In the genomic region with DNA sequence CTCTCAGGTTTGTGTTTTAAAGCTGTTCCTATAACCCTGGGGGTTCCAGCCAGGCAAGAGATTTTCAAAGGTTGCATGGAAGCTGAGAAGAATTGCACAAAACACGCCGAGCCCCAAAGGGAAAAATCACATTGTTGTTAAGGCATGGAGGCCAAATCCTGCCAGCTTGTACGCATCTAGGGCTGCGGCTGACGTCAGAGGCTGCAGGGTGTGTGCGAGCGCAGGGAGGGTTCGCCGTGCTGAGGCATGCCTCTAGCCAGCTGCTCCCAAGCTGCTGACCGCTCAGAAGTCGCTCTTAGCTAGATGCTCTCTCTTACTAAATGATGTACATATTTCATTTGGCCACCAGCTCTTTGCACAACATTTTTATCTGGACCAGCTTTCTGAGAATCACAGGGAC, we compare ENCODE assay signal across 17 cellular contexts.
DNase-seq lines count a peak whose midpoint lies in the region; ATAC-seq, FAIRE-seq and TF ChIP-seq lines count a peak whose summit lies in the region.
"Had no signal": no experiment of that assay in that cellular context is flagged by ENCODE, and none has a peak within 500 bp of the region (broad histone marks: within the 10 kb centered on the region; RNA-seq: fewer than 3 reads in every experiment).

No MANE protein-coding gene starts in this region.

- H2BK15ac ChIP-seq in H1 (ENCODE audit: low read length): no peak overlapping the region

- no peak for TF ChIP-seq POLR2A in H1 (IDR thresholded peaks at IDR 0.05; ENCODE audit: control extremely low read depth in 1 of 2, low read depth in 2 of 2, low read length in 2 of 2)

- no peak overlapping the region for H2BK20ac ChIP-seq in H1 (ENCODE audit: low read length)

- H3K4me2 ChIP-seq in H1 (ENCODE audit: insufficient read depth in 1 of 2, low read depth in 2 of 2, low read length in 2 of 2) (no peak overlapping the region), keratinocyte (ENCODE audit: control insufficient read depth, extremely low read depth, insufficient read depth, low read depth, low read length) (peak overlapping the region; percentile 85)

- H2BK5ac ChIP-seq in H1 (ENCODE audit: low read depth, low read length): no peak overlapping the region

- ATAC-seq in GM18520 (IDR thresholded peaks at IDR 0.05; ENCODE audit: unreplicated experiment): no peak

- no peak overlapping the region for H3K27ac ChIP-seq in H1 (ENCODE audit: low read depth, low read length)
- H3K27ac ChIP-seq in keratinocyte (ENCODE audit: control insufficient read depth, insufficient read depth, low read length): peak overlapping the region; percentile 78
- H3K27ac ChIP-seq in thymus (ENCODE audit: low read depth): peak overlapping the region; percentile 5

- no peak for TF ChIP-seq RAD21 in H1 (IDR thresholded peaks at IDR 0.05 in 1 of 2, conservative IDR thresholded peaks at IDR 0.05 in 1 of 2; ENCODE audit: low read depth in 2 of 2, low read length in 2 of 2)

- no peaks in the 10 kb centered on the region for H3K36me3 ChIP-seq in H1 (ENCODE audit: control insufficient read depth in 2 of 4, insufficient read depth in 4 of 4, low read length in 3 of 4)
- H3K36me3 ChIP-seq in keratinocyte (ENCODE audit: control insufficient read depth in 2 of 2, extremely low read depth in 1 of 2, insufficient read depth in 2 of 2, low read length in 2 of 2): no peaks in the 10 kb centered on the region
- no peaks in the 10 kb centered on the region for H3K36me3 ChIP-seq in thymus (ENCODE audit: control insufficient read depth, insufficient read depth)

- H3K4ac ChIP-seq in H1 (replicated peaks; ENCODE audit: insufficient read length, low read depth, low read length): no peak overlapping the region

- H3K4me1 ChIP-seq in H1 (replicated peaks in 1 of 4; ENCODE audit: control insufficient read depth in 3 of 4, insufficient read depth in 4 of 4, low read length in 3 of 4) (no peaks in the 10 kb centered on the region), keratinocyte (ENCODE audit: control insufficient read depth, extremely low read depth, insufficient read depth, low read length) (peaks cover 17% of the 10 kb centered on the region), thymus (ENCODE audit: control insufficient read depth, insufficient read depth, low read length) (no peaks in the 10 kb centered on the region)

- H3K9me1 ChIP-seq in keratinocyte (ENCODE audit: control insufficient read depth, extremely low read depth, insufficient read depth, low read length): no peaks in the 10 kb centered on the region

- peak; percentile 60 for DNase-seq in LHCN-M2 (ENCODE audit: low read depth)
- DNase-seq in H1 (ENCODE audit: low read depth in 1 of 2, low spot score in 2 of 2): no peak
- peak; percentile 41 for DNase-seq in keratinocyte (ENCODE audit: low read depth, low spot score)
- no peak for DNase-seq in NCI-H2107 treated with DMSO at 0.1 percent for 48 hours (lab: John Stamatoyannopoulos, UW; ENCODE audit: unreplicated experiment)
- DNase-seq in nephron progenitor cell: no peak
- DNase-seq: activated T-cell treated with anti-CD3 and anti-CD28 coated beads, Interleukin-2, amount 50 U/mL, for 1 hour; CD4-positive, alpha-beta T cell; GDM1; NCI-H1092; NCI-H524 treated with DMSO at 0.1 percent for 48 hours; RPMI8226; stimulated activated naive CD4-positive, alpha-beta T cell had no signal

- no peaks in the 10 kb centered on the region for H3K36me3 Mint-ChIP-seq in nephron progenitor cell (ENCODE audit: low read depth)

- dilution Hi-C loops in keratinocyte (cut with MboI; ENCODE audit: extremely low pct_ligation_motif_present, low sequenced_read_pairs): no loop called here

- H3K4me1 Mint-ChIP-seq in nephron progenitor cell: peaks cover 4% of the 10 kb centered on the region

- no peak overlapping the region for H4K8ac ChIP-seq in H1 (ENCODE audit: extremely low read depth, insufficient read depth, low read length)

- H3K14ac ChIP-seq in H1 (ENCODE audit: insufficient read length): no peak overlapping the region

- H3K18ac ChIP-seq in H1 (ENCODE audit: extremely low read depth, low read length): no peak overlapping the region

- H3K9ac ChIP-seq in H1 (replicated peaks in 1 of 4; ENCODE audit: extremely low read depth in 1 of 4, low read depth in 3 of 4, low read length in 3 of 4) (no peak overlapping the region), keratinocyte (ENCODE audit: control insufficient read depth, extremely low read depth, insufficient read depth, low read length) (peak overlapping the region; percentile 51)

- peaks cover 6% of the 10 kb centered on the region for H3K9me3 Mint-ChIP-seq in nephron progenitor cell
- H3K9me3 Mint-ChIP-seq: CD4-positive, alpha-beta T cell; T-helper 2 cell treated with Interferon-gamma antibody and Interleukin-4, amounts not matched to agents 5 μg/mL and 100 μg/mL, for 36 hours had no signal

- H3K9me3 ChIP-seq in H1 (ENCODE audit: insufficient read depth in 2 of 2, low read depth in 1 of 2, low read length in 1 of 2) (no peaks in the 10 kb centered on the region), keratinocyte (ENCODE audit: control insufficient read depth, low read depth, low read length) (no peaks in the 10 kb centered on the region), thymus (ENCODE audit: control insufficient read depth) (no peaks in the 10 kb centered on the region)

- H3K56ac ChIP-seq in H1 (replicated peaks; ENCODE audit: insufficient read length, low read depth, low read length): no peak overlapping the region

- no peaks in the 10 kb centered on the region for H3K79me2 ChIP-seq in H1 (ENCODE audit: control insufficient read depth in 1 of 2, insufficient read depth in 2 of 2, low read length in 2 of 2)
- no peaks in the 10 kb centered on the region for H3K79me2 ChIP-seq in keratinocyte (ENCODE audit: control insufficient read depth, insufficient read depth, low read length)

- no peak for TF ChIP-seq CTCF in H1 (IDR thresholded peaks at IDR 0.05; ENCODE audit: control extremely low read depth in 1 of 3, insufficient read depth in 1 of 3, low read depth in 1 of 3, low read length in 3 of 3)
- no peak for TF ChIP-seq CTCF in keratinocyte (optimal IDR thresholded peaks at IDR 0.05 in 1 of 3, IDR thresholded peaks at IDR 0.05 in 1 of 3, conservative IDR thresholded peaks at IDR 0.05 in 1 of 3; ENCODE audit: extremely low read depth in 1 of 3, insufficient read depth in 2 of 3, low read length in 3 of 3)
- TF ChIP-seq CTCF in nephron progenitor cell (IDR thresholded peaks at IDR 0.05): no peak

- H4K5ac ChIP-seq in H1 (ENCODE audit: insufficient read length, low read depth, low read length): no peak overlapping the region

- H3K23me2 ChIP-seq in H1 (ENCODE audit: low read depth, low read length): no peaks in the 10 kb centered on the region

- no peak overlapping the region for H3K4me3 ChIP-seq in H1 (ENCODE audit: extremely low read depth in 1 of 4, insufficient read depth in 2 of 4, low read depth in 3 of 4, low read length in 4 of 4)
- peak overlapping the region in 2 of 3 experiments; percentile 33 to 48 for H3K4me3 ChIP-seq in keratinocyte (ENCODE audit: control insufficient read depth in 2 of 3, extremely low read depth in 1 of 3, insufficient read depth in 2 of 3, low read depth in 1 of 3, low read length in 3 of 3)
- H3K4me3 ChIP-seq in thymus (ENCODE audit: low read length): no peak overlapping the region

- no peak overlapping the region for H4K91ac ChIP-seq in H1 (replicated peaks; ENCODE audit: insufficient read length, low read length)

- H3K27me3 Mint-ChIP-seq in nephron progenitor cell (ENCODE audit: low read depth, poor library complexity): peaks cover 9% of the 10 kb centered on the region
- H3K27me3 Mint-ChIP-seq: CD4-positive, alpha-beta T cell had no signal

- H3K27ac Mint-ChIP-seq in nephron progenitor cell: no peak overlapping the region
- H3K27ac Mint-ChIP-seq: CD4-positive, alpha-beta T cell; T-helper 2 cell treated with Interferon-gamma antibody and Interleukin-4, amounts not matched to agents 5 μg/mL and 100 μg/mL, for 36 hours had no signal

- H4K20me1 ChIP-seq in H1 (replicated peaks in 1 of 2; ENCODE audit: control insufficient read depth in 1 of 2, insufficient read depth in 2 of 2, low read length in 2 of 2) (no peaks in the 10 kb centered on the region), keratinocyte (ENCODE audit: control insufficient read depth, extremely low read depth, insufficient read depth, low read length) (no peaks in the 10 kb centered on the region)

- no peak overlapping the region for H3K23ac ChIP-seq in H1 (ENCODE audit: insufficient read length)

- no peak for TF ChIP-seq EP300 in H1 (IDR thresholded peaks at IDR 0.05; ENCODE audit: borderline replicate concordance in 1 of 2, low read depth in 2 of 2, low read length in 2 of 2)

- H3K27me3 ChIP-seq in H1 (replicated peaks in 1 of 4; ENCODE audit: control insufficient read depth in 3 of 4, extremely low read depth in 1 of 4, insufficient read depth in 3 of 4, low read length in 3 of 4) (peaks cover 0 to 1% (median 0%) of the 10 kb centered on the region in 4 experiments; a peak in 1 of 7 replicates), keratinocyte (ENCODE audit: control insufficient read depth, extremely low read depth, insufficient read depth, low read length) (no peaks in the 10 kb centered on the region), thymus (ENCODE audit: control insufficient read depth, insufficient read depth) (no peaks in the 10 kb centered on the region)

- FAIRE-seq in H1 (lab: Jason Lieb, UNC): no peak
- FAIRE-seq in keratinocyte (lab: Jason Lieb, UNC): peak; percentile 97
- FAIRE-seq: colon, HTR-8/SVneo had no signal

- no peak overlapping the region for H2AK5ac ChIP-seq in H1 (ENCODE audit: low read depth, low read length)

- CTCF ChIA-PET in H1 (lab: Charles Lee; ENCODE audit: partially characterized antibody): interaction anchor here (0.8 kb wide), 1 partner anchor 47 kb away, joined by 3 read pairs; no protein-coding TSS in a partner anchor

- H2BK12ac ChIP-seq in H1 (ENCODE audit: low read depth, low read length): peak overlapping the region; percentile 62; the same call in 1 of the 2 replicates

- H3K4me3 Mint-ChIP-seq in nephron progenitor cell: no peak overlapping the region
- H3K4me3 Mint-ChIP-seq: CD4-positive, alpha-beta T cell; T-helper 2 cell treated with Interferon-gamma antibody and Interleukin-4, amounts not matched to agents 5 μg/mL and 100 μg/mL, for 36 hours had no signal

- POLR2A ChIA-PET in H1 (lab: Charles Lee; ENCODE audit: partially characterized antibody): no interaction called here

- 94% methylated on average over 11 of the region's 11 CpGs; no CpG with 5 or more reads in 1 of the 2 experiments for WGBS in H1 (ENCODE audit: extremely low coverage in 1 of 2, insufficient coverage in 1 of 2, insufficient read length in 1 of 2, insufficient replicate concordance in 2 of 2, low coverage in 1 of 2, low lambda C conversion rate in 2 of 2, missing lambda C conversion rate in 1 of 2), 2 experiments
- 96% methylated on average over 11 of the region's 11 CpGs for WGBS in thymus

- no peak overlapping the region for H2BK120ac ChIP-seq in H1 (replicated peaks; ENCODE audit: low read depth, low read length)

- H2AFZ ChIP-seq in H1 (ENCODE audit: low read length) (no peak overlapping the region), keratinocyte (ENCODE audit: control insufficient read depth, low read length) (peak overlapping the region; percentile 75)

- H3K79me1 ChIP-seq in H1 (ENCODE audit: low read depth, low read length): no peaks in the 10 kb centered on the region

TF ChIP-seq in H1, 55 proteins besides CTCF, POLR2A, EP300 and RAD21 (continues in another document):
- TF ChIP-seq SP4 (IDR thresholded peaks at IDR 0.05; ENCODE audit: low read length): no peak

Comparison
In these comparisons a context has a peak if more than half of its experiments do, and no peak if none do; other contexts are left out.
1. DNase-seq: peak in LHCN-M2 (single experiment) and keratinocyte (single experiment); none in H1 (0 of 2), NCI-H2107 treated with DMSO at 0.1 percent for 48 hours (single experiment) and nephron progenitor cell (single experiment).
2. H3K4me3 ChIP-seq: peak in keratinocyte (2 of 3); none in H1 (0 of 4) and thymus (single experiment).